ENCODE assay signal across 18 cellular contexts in genomic region chr14:77155083-77155482, GRCh38. TPM values are rescaled to one million over a fixed set of nuclear protein-coding genes. Genes with fewer than 3 reads are reported as not detected.
DNase-seq lines count a peak whose midpoint lies in the region; ATAC-seq and TF ChIP-seq lines count a peak whose summit lies in the region.
"Had no signal": no experiment of that assay in that cellular context is flagged by ENCODE, and none has a peak within 500 bp of the region (broad histone marks: within the 10 kb centered on the region; RNA-seq: fewer than 3 reads in every experiment).

No MANE protein-coding gene starts in this region.

- peak; percentile 49 for DNase-seq in right atrium auricular region (ENCODE audit: low spot score)
- DNase-seq in cardiac septum (ENCODE audit: low spot score): no peak
- peak; percentile 36 for DNase-seq in coronary artery (ENCODE audit: low spot score)
- no peak for DNase-seq in neural progenitor cell (ENCODE audit: low spot score)
- DNase-seq: CD8-positive, alpha-beta T cell; DMS153; DMS79 treated with DMSO at 0.1 percent for 48 hours; EL had no signal

- H3K36me3 ChIP-seq in right atrium auricular region: no peaks in the 10 kb centered on the region
- no peaks in the 10 kb centered on the region for H3K36me3 ChIP-seq in neural progenitor cell

- no peak overlapping the region for H3K4me3 Mint-ChIP-seq in neural progenitor cell
- H3K4me3 Mint-ChIP-seq: B cell; CD14-positive monocyte; CD8-positive, alpha-beta T cell had no signal

- no peaks in the 10 kb centered on the region for H3K9me3 ChIP-seq in right atrium auricular region
- H3K9me3 ChIP-seq in neural progenitor cell (ENCODE audit: low read depth): no peaks in the 10 kb centered on the region

- no peaks in the 10 kb centered on the region for H3K9me3 Mint-ChIP-seq in neural progenitor cell
- H3K9me3 Mint-ChIP-seq: CD8-positive, alpha-beta T cell had no signal

- H3K9ac ChIP-seq in neural progenitor cell: no peak overlapping the region

- peaks cover 27% of the 10 kb centered on the region for H3K27me3 Mint-ChIP-seq in neural progenitor cell (ENCODE audit: insufficient read depth, low read depth)

- H3K27ac ChIP-seq in right atrium auricular region (no peak overlapping the region), coronary artery (peak overlapping the region in 1 of 2 donors; percentile 11), neural progenitor cell (no peak overlapping the region)

- H3K4me1 ChIP-seq in right atrium auricular region: peaks cover 0 to 10% of the 10 kb centered on the region in 2 donors
- peaks cover 31% of the 10 kb centered on the region for H3K4me1 ChIP-seq in neural progenitor cell

- no peak overlapping the region for H3K4me2 ChIP-seq in neural progenitor cell

- intact Hi-C loops in cardiac septum (cut with DNase I): loop anchor here (10.0 kb wide), 1 partner anchor 400 kb away; no protein-coding TSS in a partner anchor

- no peak for ATAC-seq in HG02970 (IDR thresholded peaks at IDR 0.05; ENCODE audit: low FRiP score, unreplicated experiment)
- ATAC-seq in GM21515 (IDR thresholded peaks at IDR 0.05; ENCODE audit: unreplicated experiment): no peak
- ATAC-seq in HG03139 (IDR thresholded peaks at IDR 0.05; ENCODE audit: unreplicated experiment): no peak
- ATAC-seq in GM18502 (IDR thresholded peaks at IDR 0.05; ENCODE audit: poor library complexity, unreplicated experiment): no peak
- ATAC-seq: CD8-positive, alpha-beta T cell; HCT116; K562 had no signal

- no peaks in the 10 kb centered on the region for H4K20me1 ChIP-seq in neural progenitor cell (ENCODE audit: low read depth)

- no peaks in the 10 kb centered on the region for H3K36me3 Mint-ChIP-seq in neural progenitor cell
- H3K36me3 Mint-ChIP-seq: CD14-positive monocyte; CD8-positive, alpha-beta T cell had no signal

- peaks cover 27% of the 10 kb centered on the region for H3F3A ChIP-seq in neural progenitor cell (ENCODE audit: low read depth)

- H3K27ac Mint-ChIP-seq in neural progenitor cell: peak overlapping the region; percentile 26
- H3K27ac Mint-ChIP-seq: B cell; CD8-positive, alpha-beta T cell had no signal

- no peaks in the 10 kb centered on the region for H3K79me2 ChIP-seq in neural progenitor cell (ENCODE audit: low read depth)

- H2AFZ ChIP-seq in neural progenitor cell (replicated peaks): no peak overlapping the region

- peaks cover 44% of the 10 kb centered on the region for H3K4me1 Mint-ChIP-seq in neural progenitor cell
- H3K4me1 Mint-ChIP-seq: B cell had no signal

- no peaks in the 10 kb centered on the region for H3K27me3 ChIP-seq in right atrium auricular region
- H3K27me3 ChIP-seq in neural progenitor cell: no peaks in the 10 kb centered on the region

- H3K4me3 ChIP-seq in right atrium auricular region (no peak overlapping the region), coronary artery (no peak overlapping the region), neural progenitor cell (no peak overlapping the region)
- H3K4me3 ChIP-seq: K562 had no signal

- no peak for TF ChIP-seq CTCF in right atrium auricular region (IDR thresholded peaks at IDR 0.05)
- no peak for TF ChIP-seq CTCF in coronary artery (IDR thresholded peaks at IDR 0.05)
- no peak for TF ChIP-seq CTCF in neural progenitor cell (IDR thresholded peaks at IDR 0.05)

RNA-seq across cellular contexts. Expression of gene ZDHHC22, which starts 13.5 kb away (rescaled TPM):
- total RNA-seq in right atrium auricular region (not detected), cardiac septum (not detected), neural progenitor cell (ENCODE audit: low replicate concordance) (0.07 and 0.31 TPM in 2 replicates)
- total RNA-seq: A172; B cell; CD8-positive, alpha-beta T cell; H4; K562 had no signal

RNA-seq across cellular contexts. Expression of gene TMEM63C, which starts 26.5 kb away (rescaled TPM):
- total RNA-seq in right atrium auricular region (under 1 TPM in 1 of 2 donors, not detected in 1; 0.04 TPM), cardiac septum (0.46 TPM), neural progenitor cell (ENCODE audit: low replicate concordance) (1.1 and 1.5 TPM in 2 replicates)
- total RNA-seq: K562 had no signal

RNA-seq across cellular contexts. Expression of gene CIPC, which starts 57.0 kb away (rescaled TPM):
- 10 to 100 TPM; 64.7 to 87.8 TPM for total RNA-seq in right atrium auricular region
- 45.9 TPM for total RNA-seq in cardiac septum
- 22.5 and 24.3 TPM in 2 replicates for total RNA-seq in neural progenitor cell (ENCODE audit: low replicate concordance)

Comparison
In these comparisons a context has a peak if more than half of its experiments do, and no peak if none do; other contexts are left out.
1. DNase-seq: peak in right atrium auricular region (single experiment) and coronary artery (single experiment); none in cardiac septum (single experiment) and neural progenitor cell (single experiment).